ENCODE assay signal across 13 cellular contexts in genomic region chr13:50715402-50716146, GRCh38.
DNase-seq lines count a peak whose midpoint lies in the region; ATAC-seq and TF ChIP-seq lines count a peak whose summit lies in the region.
"Had no signal": no experiment of that assay in that cellular context is flagged by ENCODE, and none has a peak within 500 bp of the region (broad histone marks: within the 10 kb centered on the region; RNA-seq: fewer than 3 reads in every experiment).

No MANE protein-coding gene starts in this region.

- peak; percentile 96 for DNase-seq in Kasumi-1 (lab: John Stamatoyannopoulos, UW)
- peak; percentile 14 to 73 for DNase-seq in ascending aorta (ENCODE audit: low spot score in 2 of 2)
- peak; percentile 17 to 25 for DNase-seq in hippocampal formation (lab: John Stamatoyannopoulos, UW)
- peak; percentile 35 to 41 for DNase-seq in gastrocnemius medialis
- DNase-seq in vagina (ENCODE audit: extremely low spot score in 2 of 2), result no peak
- DNase-seq in SK-N-SH, result no peak
- no peak for DNase-seq in SW 1271 (lab: John Stamatoyannopoulos, UW)
- DNase-seq in NCI-H1105 treated with DMSO at 0.1 percent for 48 hours (lab: John Stamatoyannopoulos, UW), result no peak
- DNase-seq: activated CD4-positive, alpha-beta T cell treated with anti-CD3 and anti-CD28 coated beads for 4 hours; activated effector memory CD4-positive, alpha-beta T cell treated with Interleukin-2 at 50 U/mL for 16 hours; GF-D8; NCI-H187 had no signal

- H3K9ac ChIP-seq in SK-N-SH, result no peak overlapping the region

- H2AFZ ChIP-seq in SK-N-SH (ENCODE audit: low read depth), result no peak overlapping the region

- H3K27me3 ChIP-seq in ascending aorta (no peaks in the 10 kb centered on the region), gastrocnemius medialis (no peaks in the 10 kb centered on the region), vagina (no peaks in the 10 kb centered on the region), SK-N-SH (ENCODE audit: insufficient read depth) (no peaks in the 10 kb centered on the region)

- POLR2A ChIA-PET in SK-N-SH (lab: Yijun Ruan, JAX), result no interaction called here

- no peak for ATAC-seq in gastrocnemius medialis

- TF ChIP-seq POLR2A in gastrocnemius medialis (IDR thresholded peaks at IDR 0.05) (no peak), vagina (IDR thresholded peaks at IDR 0.05) (no peak)

- no peaks in the 10 kb centered on the region for H4K20me1 ChIP-seq in SK-N-SH (ENCODE audit: insufficient read depth)

- H3K4me3 ChIP-seq in ascending aorta, result no peak overlapping the region
- no peak overlapping the region for H3K4me3 ChIP-seq in gastrocnemius medialis
- no peak overlapping the region for H3K4me3 ChIP-seq in vagina
- H3K4me3 ChIP-seq in SK-N-SH (ENCODE audit: low read depth in 2 of 2, low read length in 1 of 2), result no peak overlapping the region
- H3K4me3 ChIP-seq: SK-N-MC had no signal

- 92% methylated on average over 14 of the region's 14 CpGs for WGBS in SK-N-SH (ENCODE audit: low lambda C conversion rate)

- in situ Hi-C loops in gastrocnemius medialis (cut with MboI; ENCODE audit: low sequenced_read_pairs in 4 of 4), result no loop called here

- no peak overlapping the region for H3K27ac ChIP-seq in ascending aorta
- H3K27ac ChIP-seq in gastrocnemius medialis, result no peak overlapping the region
- no peak overlapping the region for H3K27ac ChIP-seq in vagina
- no peak overlapping the region for H3K27ac ChIP-seq in SK-N-SH (ENCODE audit: low read depth in 2 of 2, low read length in 1 of 2)
- H3K27ac ChIP-seq: SK-N-MC had no signal

- no peaks in the 10 kb centered on the region for H3K4me1 ChIP-seq in ascending aorta
- H3K4me1 ChIP-seq in gastrocnemius medialis, result peaks cover 0 to 14% of the 10 kb centered on the region in 2 donors
- no peaks in the 10 kb centered on the region for H3K4me1 ChIP-seq in vagina
- peaks cover 4 to 7% of the 10 kb centered on the region in 2 experiments; a peak in 3 of 4 replicates for H3K4me1 ChIP-seq in SK-N-SH (ENCODE audit: control insufficient read depth in 1 of 2, insufficient read depth in 2 of 2, low read depth in 1 of 2, low read length in 1 of 2)

- TF ChIP-seq RAD21 in SK-N-SH (IDR thresholded peaks at IDR 0.05; ENCODE audit: low read length), result no peak

- TF ChIP-seq CTCF in ascending aorta (IDR thresholded peaks at IDR 0.05) (no peak), gastrocnemius medialis (IDR thresholded peaks at IDR 0.05 in 4 of 5, conservative IDR thresholded peaks at IDR 0.05 in 1 of 5) (no peak), vagina (IDR thresholded peaks at IDR 0.05) (no peak), SK-N-SH (IDR thresholded peaks at IDR 0.05) (no peak)

- no peaks in the 10 kb centered on the region for H3F3A ChIP-seq in SK-N-SH (replicated peaks; ENCODE audit: insufficient read depth)

- no peak for TF ChIP-seq EP300 in SK-N-SH (IDR thresholded peaks at IDR 0.05; ENCODE audit: borderline replicate concordance in 1 of 2, low read depth in 1 of 2, low read length in 1 of 2)

- no peaks in the 10 kb centered on the region for H3K79me2 ChIP-seq in SK-N-SH (ENCODE audit: insufficient read depth)

- CTCF ChIA-PET in SK-N-SH (lab: Yijun Ruan, JAX), result no interaction called here

- H3K36me3 ChIP-seq in ascending aorta, result no peaks in the 10 kb centered on the region
- no peaks in the 10 kb centered on the region for H3K36me3 ChIP-seq in gastrocnemius medialis
- no peaks in the 10 kb centered on the region for H3K36me3 ChIP-seq in vagina
- no peaks in the 10 kb centered on the region for H3K36me3 ChIP-seq in SK-N-SH (replicated peaks in 1 of 2; ENCODE audit: control insufficient read depth in 1 of 2, insufficient read depth in 2 of 2, low read length in 1 of 2)

- intact Hi-C loops in ascending aorta (cut with DNase I), result no loop called here
- intact Hi-C loops in gastrocnemius medialis (cut with DNase I; ENCODE audit: low total_unique reads), result no loop called here
- intact Hi-C loops in vagina (cut with DNase I), result no loop called here

- H3K9me2 ChIP-seq in SK-N-SH, result no peaks in the 10 kb centered on the region

- no peaks in the 10 kb centered on the region for H3K9me3 ChIP-seq in ascending aorta
- no peaks in the 10 kb centered on the region for H3K9me3 ChIP-seq in gastrocnemius medialis
- no peaks in the 10 kb centered on the region for H3K9me3 ChIP-seq in vagina
- no peaks in the 10 kb centered on the region for H3K9me3 ChIP-seq in SK-N-SH

- no peak overlapping the region for H3K4me2 ChIP-seq in SK-N-SH

TF ChIP-seq in SK-N-SH, 30 proteins besides CTCF, POLR2A, EP300 and RAD21:
- TF ChIP-seq NRF1 (IDR thresholded peaks at IDR 0.05; ENCODE audit: low read depth, low read length), result no peak

Comparison
In these comparisons a context has a peak if more than half of its experiments do, and no peak if none do; other contexts are left out.
1. DNase-seq: peak in Kasumi-1 (2 of 2), ascending aorta (2 of 2), hippocampal formation (2 of 2) and gastrocnemius medialis (2 of 2); none in vagina (0 of 2), SK-N-SH (single experiment), SW 1271 (0 of 2) and NCI-H1105 treated with DMSO at 0.1 percent for 48 hours (single experiment).